8 cellular contexts compared by ENCODE assay signal in genomic region chr11:11966826-11967668, GRCh38.
DNase-seq lines count a peak whose midpoint lies in the region; ATAC-seq, FAIRE-seq and TF ChIP-seq lines count a peak whose summit lies in the region.

No MANE protein-coding gene starts in this region.

- TF ChIP-seq CTCF in OCI-LY3 (IDR thresholded peaks at IDR 0.05; ENCODE audit: low read depth, low read length): peak; percentile 62
- peak; percentile 53 for TF ChIP-seq CTCF in parathyroid adenoma (IDR thresholded peaks at IDR 0.05)

- H3K27me3 Mint-ChIP-seq in activated T-cell treated with anti-CD3 and anti-CD28 coated beads, Interleukin-2, amount 50 U/mL, for 24 hours: no peaks in the 10 kb centered on the region

- H3K4me3 ChIP-seq in OCI-LY3 (ENCODE audit: low read length): no peak overlapping the region
- no peak overlapping the region for H3K4me3 ChIP-seq in parathyroid adenoma (ENCODE audit: low read depth, low read length)

- no peaks in the 10 kb centered on the region for H4K20me1 ChIP-seq in OCI-LY3 (ENCODE audit: insufficient read depth, low read length)

- peaks cover 2% of the 10 kb centered on the region for H3K4me1 Mint-ChIP-seq in activated T-cell treated with anti-CD3 and anti-CD28 coated beads, Interleukin-2, amount 50 U/mL, for 24 hours (ENCODE audit: low read depth)

- H3K9me3 Mint-ChIP-seq in activated T-cell treated with anti-CD3 and anti-CD28 coated beads, Interleukin-2, amount 50 U/mL, for 24 hours: no peaks in the 10 kb centered on the region

- H3K79me2 ChIP-seq in OCI-LY3 (ENCODE audit: low read length) (no peaks in the 10 kb centered on the region), parathyroid adenoma (no peaks in the 10 kb centered on the region)

- ATAC-seq in HG03354 (IDR thresholded peaks at IDR 0.05; ENCODE audit: poor library complexity, severe bottlenecking, unreplicated experiment): peak; percentile 94

- no peaks in the 10 kb centered on the region for H3K27me3 ChIP-seq in OCI-LY3 (ENCODE audit: low read depth, low read length)
- H3K27me3 ChIP-seq in parathyroid adenoma (ENCODE audit: control insufficient read depth, insufficient read depth, low read length): no peaks in the 10 kb centered on the region

- FAIRE-seq in urothelium cell line (lab: Jason Lieb, UNC): peak; percentile 89

- no peak overlapping the region for H3K27ac Mint-ChIP-seq in activated T-cell treated with anti-CD3 and anti-CD28 coated beads, Interleukin-2, amount 50 U/mL, for 24 hours

- H3K27ac ChIP-seq in OCI-LY3 (ENCODE audit: low read length) (no peak overlapping the region), parathyroid adenoma (no peak overlapping the region)

- H3K4me1 ChIP-seq in OCI-LY3 (ENCODE audit: low read length): no peaks in the 10 kb centered on the region
- no peaks in the 10 kb centered on the region for H3K4me1 ChIP-seq in parathyroid adenoma

- H3K4me3 Mint-ChIP-seq in activated T-cell treated with anti-CD3 and anti-CD28 coated beads, Interleukin-2, amount 50 U/mL, for 24 hours: no peak overlapping the region

- no peak overlapping the region for H3K4me2 ChIP-seq in OCI-LY3 (ENCODE audit: low read length)
- no peak overlapping the region for H3K4me2 ChIP-seq in parathyroid adenoma (ENCODE audit: low read length)

- no peak overlapping the region for H3K9ac ChIP-seq in OCI-LY3 (ENCODE audit: low read length)
- H3K9ac ChIP-seq in parathyroid adenoma: no peak overlapping the region

- DNase-seq in CMK (ENCODE audit: low read depth) (peak; percentile 42), GM19240 (ENCODE audit: insufficient read length, low spot score) (peak; percentile 67), foreskin melanocyte (peak; percentile 22), urothelium cell line (ENCODE audit: low spot score) (peak; percentile 78)
- peak; percentile 77 for DNase-seq in activated T-cell treated with anti-CD3 and anti-CD28 coated beads, Interleukin-2, amount 50 U/mL, for 24 hours

- no peak overlapping the region for H2AFZ ChIP-seq in OCI-LY3 (ENCODE audit: low read depth, low read length)
- H2AFZ ChIP-seq in parathyroid adenoma: no peak overlapping the region

- H3K36me3 Mint-ChIP-seq in activated T-cell treated with anti-CD3 and anti-CD28 coated beads, Interleukin-2, amount 50 U/mL, for 24 hours (ENCODE audit: low read depth): no peaks in the 10 kb centered on the region

- H3K36me3 ChIP-seq in OCI-LY3 (replicated peaks; ENCODE audit: low read depth, low read length) (no peaks in the 10 kb centered on the region), parathyroid adenoma (ENCODE audit: control insufficient read depth, insufficient read depth, low read length) (no peaks in the 10 kb centered on the region)

- no peaks in the 10 kb centered on the region for H3K9me3 ChIP-seq in OCI-LY3 (ENCODE audit: insufficient read depth, low read length)
- no peaks in the 10 kb centered on the region for H3K9me3 ChIP-seq in parathyroid adenoma (ENCODE audit: control insufficient read depth, low read length)

Comparison
In these comparisons a context has a peak if more than half of its experiments do, and no peak if none do; other contexts are left out.
1. DNase-seq: peak in every context shown above with its lines; median percentile 78 in urothelium cell line; 77 in activated T-cell treated with anti-CD3 and anti-CD28 coated beads, Interleukin-2, amount 50 U/mL, for 24 hours; 67 in GM19240; 42 in CMK; 22 in foreskin melanocyte.